1 cellular context compared by ENCODE assay signal in the genomic region with DNA sequence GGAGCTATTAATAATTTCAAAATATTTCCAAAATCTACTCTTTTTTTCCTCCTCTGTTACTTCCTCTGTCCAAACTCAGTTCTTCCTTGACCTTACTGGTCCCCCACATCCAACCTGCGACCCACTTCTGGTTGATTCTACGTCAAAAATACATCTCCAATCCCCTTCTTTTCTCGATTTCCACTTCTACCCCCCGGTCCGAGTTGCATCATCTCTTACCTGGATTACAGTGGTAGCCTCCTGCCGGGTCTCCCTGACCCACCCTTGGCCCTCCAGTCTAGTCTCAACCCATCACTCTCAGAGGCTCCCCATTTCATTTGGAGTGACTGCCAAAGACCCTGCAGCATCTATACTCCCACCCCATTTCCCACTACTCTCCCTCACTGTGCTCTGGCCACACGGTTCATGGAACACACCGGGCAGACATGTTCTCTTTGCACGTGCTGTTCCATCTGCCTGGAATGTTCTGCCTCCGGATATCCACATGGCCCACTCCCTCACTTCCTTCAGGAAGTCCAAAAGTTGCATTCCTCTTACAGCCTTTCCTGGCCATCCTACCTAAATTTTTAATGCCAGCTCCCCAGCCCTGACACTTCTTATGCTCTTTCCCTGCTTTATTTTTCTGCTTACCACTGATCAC.
A peak's percentile ranks its signal among the peaks of the same experiment; 100 is the strongest.
TF ChIP-seq lines count a peak whose summit lies in the region.

No MANE protein-coding gene starts in this region.

TF ChIP-seq in K562, 482 proteins besides CTCF, POLR2A, EP300 and RAD21:
- TF ChIP-seq, protein P1, sequence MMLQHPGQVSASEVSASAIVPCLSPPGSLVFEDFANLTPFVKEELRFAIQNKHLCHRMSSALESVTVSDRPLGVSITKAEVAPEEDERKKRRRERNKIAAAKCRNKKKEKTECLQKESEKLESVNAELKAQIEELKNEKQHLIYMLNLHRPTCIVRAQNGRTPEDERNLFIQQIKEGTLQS (IDR thresholded peaks at IDR 0.05), result peak; percentile 66
- TF ChIP-seq, protein P1 (CRISPR knock-in tag; conservative IDR thresholded peaks at IDR 0.05), result no peak
- TF ChIP-seq CEBPG (CRISPR knock-in tag; IDR thresholded peaks at IDR 0.05) (no peak), CEBPG (tag; conservative IDR thresholded peaks at IDR 0.05 in 1 of 2, IDR thresholded peaks at IDR 0.05 in 1 of 2) (0 out of 4 replicates have a peak, but pooled peaks of 1 of the 2 experiments have one; percentile 29), SMARCA5 (IDR thresholded peaks at IDR 0.05) (no peak), FOXM1 (IDR thresholded peaks at IDR 0.05; ENCODE audit: low read depth) (no peak), FOXM1 (CRISPR knock-in tag; IDR thresholded peaks at IDR 0.05; ENCODE audit: low read depth) (no peak), ZNF224 (CRISPR knock-in tag; IDR thresholded peaks at IDR 0.05) (no peak), CBX1 (IDR thresholded peaks at IDR 0.05; ENCODE audit: low read depth) (no peak), CEBPB (tag; IDR thresholded peaks at IDR 0.05) (peak; percentile 33; the same call in 1 of the 2 replicates)
TF ChIP-seq in K562: peak in this region for 3.
